19 cellular contexts compared by ENCODE assay signal in genomic region chr11:35317253-35317652, GRCh38.
A peak's percentile ranks its signal among the peaks of the same experiment; 100 is the strongest.
DNase-seq lines count a peak whose midpoint lies in the region; ATAC-seq, FAIRE-seq and TF ChIP-seq lines count a peak whose summit lies in the region.
"Had no signal": no experiment of that assay in that cellular context is flagged by ENCODE, and none has a peak within 500 bp of the region (broad histone marks: within the 10 kb centered on the region; RNA-seq: fewer than 3 reads in every experiment).

No MANE protein-coding gene starts in this region.

- no peaks in the 10 kb centered on the region for H3K79me2 ChIP-seq in OCI-LY3 (ENCODE audit: low read length)
- H3K79me2 ChIP-seq in H1 (ENCODE audit: control insufficient read depth in 1 of 2, insufficient read depth in 2 of 2, low read length in 2 of 2): no peaks in the 10 kb centered on the region

- H3K56ac ChIP-seq in H1 (replicated peaks; ENCODE audit: insufficient read length, low read depth, low read length): no peak overlapping the region

- H3K14ac ChIP-seq in H1 (ENCODE audit: insufficient read length): no peak overlapping the region

- no peak overlapping the region for H3K4me3 ChIP-seq in OCI-LY3 (ENCODE audit: low read length)
- no peak overlapping the region for H3K4me3 ChIP-seq in H1 (ENCODE audit: extremely low read depth in 1 of 4, insufficient read depth in 2 of 4, low read depth in 3 of 4, low read length in 4 of 4)
- H3K4me3 ChIP-seq: GM23338 had no signal

- peak overlapping the region; percentile 6; the same call in 1 of the 2 replicates for H3K4me2 ChIP-seq in OCI-LY3 (ENCODE audit: low read length)
- no peak overlapping the region for H3K4me2 ChIP-seq in H1 (ENCODE audit: insufficient read depth in 1 of 2, low read depth in 2 of 2, low read length in 2 of 2)
- H3K4me2 ChIP-seq: GM23338 had no signal

- H3K18ac ChIP-seq in H1 (ENCODE audit: extremely low read depth, low read length): no peak overlapping the region

- no peak for TF ChIP-seq RAD21 in H1 (IDR thresholded peaks at IDR 0.05 in 1 of 2, conservative IDR thresholded peaks at IDR 0.05 in 1 of 2; ENCODE audit: low read depth in 2 of 2, low read length in 2 of 2)

- no peaks in the 10 kb centered on the region for H4K20me1 ChIP-seq in OCI-LY3 (ENCODE audit: insufficient read depth, low read length)
- H4K20me1 ChIP-seq in H1 (replicated peaks in 1 of 2; ENCODE audit: control insufficient read depth in 1 of 2, insufficient read depth in 2 of 2, low read length in 2 of 2): no peaks in the 10 kb centered on the region

- no peaks in the 10 kb centered on the region for H3K23me2 ChIP-seq in H1 (ENCODE audit: low read depth, low read length)

- no peak overlapping the region for H2BK5ac ChIP-seq in H1 (ENCODE audit: low read depth, low read length)

- no peak overlapping the region for H3K23ac ChIP-seq in H1 (ENCODE audit: insufficient read length)

- H2BK120ac ChIP-seq in H1 (replicated peaks; ENCODE audit: low read depth, low read length): no peak overlapping the region

- no peak overlapping the region for H4K5ac ChIP-seq in H1 (ENCODE audit: insufficient read length, low read depth, low read length)

- POLR2A ChIA-PET in H1 (lab: Charles Lee; ENCODE audit: partially characterized antibody): no interaction called here

- no peaks in the 10 kb centered on the region for H3K36me3 ChIP-seq in OCI-LY3 (replicated peaks; ENCODE audit: low read depth, low read length)
- H3K36me3 ChIP-seq in H1 (ENCODE audit: control insufficient read depth in 2 of 4, insufficient read depth in 4 of 4, low read length in 3 of 4): no peaks in the 10 kb centered on the region

- TF ChIP-seq CTCF in OCI-LY3 (IDR thresholded peaks at IDR 0.05; ENCODE audit: low read depth, low read length): no peak
- TF ChIP-seq CTCF in H1 (IDR thresholded peaks at IDR 0.05; ENCODE audit: control extremely low read depth in 1 of 3, insufficient read depth in 1 of 3, low read depth in 1 of 3, low read length in 3 of 3): no peak

- FAIRE-seq in H1 (lab: Jason Lieb, UNC): no peak
- FAIRE-seq in urothelium cell line (lab: Jason Lieb, UNC): no peak
- FAIRE-seq: A204.1, D721Med, GM18507, HepG2 had no signal

- TF ChIP-seq POLR2A in H1 (IDR thresholded peaks at IDR 0.05; ENCODE audit: control extremely low read depth in 1 of 2, low read depth in 2 of 2, low read length in 2 of 2): no peak

- 86% methylated on average over 7 of the region's 7 CpGs; no CpG with 5 or more reads in 1 of the 2 experiments for WGBS in H1 (ENCODE audit: extremely low coverage in 1 of 2, insufficient coverage in 1 of 2, insufficient read length in 1 of 2, insufficient replicate concordance in 2 of 2, low coverage in 1 of 2, low lambda C conversion rate in 2 of 2, missing lambda C conversion rate in 1 of 2), 2 experiments

- H3K27ac Mint-ChIP-seq in stimulated activated naive B cell treated with anti-CD40 and anti-IgM and Interleukin-4, amounts not matched to agents 10 μg/mL and 1 μg/mL and 100 μg/mL, for 72 hours: peak overlapping the region; percentile 80
- H3K27ac Mint-ChIP-seq: CD4-positive, alpha-beta T cell; GM23338; H9; IgD-negative memory B cell had no signal

- H2BK15ac ChIP-seq in H1 (ENCODE audit: low read length): no peak overlapping the region

- no peak overlapping the region for H3K4ac ChIP-seq in H1 (replicated peaks; ENCODE audit: insufficient read length, low read depth, low read length)

- no peak overlapping the region for H2BK20ac ChIP-seq in H1 (ENCODE audit: low read length)

- H3K79me1 ChIP-seq in H1 (ENCODE audit: low read depth, low read length): no peaks in the 10 kb centered on the region

- no peak overlapping the region for H2BK12ac ChIP-seq in H1 (ENCODE audit: low read depth, low read length)

- H3K27me3 ChIP-seq in OCI-LY3 (ENCODE audit: low read depth, low read length) (no peaks in the 10 kb centered on the region), H1 (replicated peaks in 1 of 4; ENCODE audit: control insufficient read depth in 3 of 4, extremely low read depth in 1 of 4, insufficient read depth in 3 of 4, low read length in 3 of 4) (no peaks in the 10 kb centered on the region; a peak in 1 of 7 replicates)

- H3K9ac ChIP-seq in OCI-LY3 (ENCODE audit: low read length) (no peak overlapping the region), H1 (replicated peaks in 1 of 4; ENCODE audit: extremely low read depth in 1 of 4, low read depth in 3 of 4, low read length in 3 of 4) (no peak overlapping the region)

- no peak overlapping the region for H4K91ac ChIP-seq in H1 (replicated peaks; ENCODE audit: insufficient read length, low read length)

- H3K9me3 ChIP-seq in OCI-LY3 (ENCODE audit: insufficient read depth, low read length) (no peaks in the 10 kb centered on the region), H1 (ENCODE audit: insufficient read depth in 2 of 2, low read depth in 1 of 2, low read length in 1 of 2) (no peaks in the 10 kb centered on the region)
- H3K9me3 ChIP-seq: Caco-2 had no signal

- H2AFZ ChIP-seq in OCI-LY3 (ENCODE audit: low read depth, low read length) (peak overlapping the region; percentile 63), H1 (ENCODE audit: low read length) (0 out of 2 replicates have a peak overlapping the region, but pooled peaks have one; percentile 5)
- H2AFZ ChIP-seq: GM23338 had no signal

- H3K9me3 Mint-ChIP-seq in stimulated activated naive B cell treated with anti-CD40 and anti-IgM and Interleukin-4, amounts not matched to agents 10 μg/mL and 1 μg/mL and 100 μg/mL, for 72 hours: no peaks in the 10 kb centered on the region
- H3K9me3 Mint-ChIP-seq: CD4-positive, alpha-beta T cell; GM23338; H9; IgD-negative memory B cell had no signal

- DNase-seq in cerebellar cortex (ENCODE audit: low spot score): peak; percentile 84
- no peak for DNase-seq in H1 (ENCODE audit: low read depth in 1 of 2, low spot score in 2 of 2)
- no peak for DNase-seq in stimulated activated naive B cell treated with anti-CD40 and anti-IgM and Interleukin-4, amounts not matched to agents 10 μg/mL and 1 μg/mL and 100 μg/mL, for 72 hours
- no peak for DNase-seq in urothelium cell line (ENCODE audit: low spot score)
- no peak for DNase-seq in NCI-H1417 treated with DMSO at 0.1 percent for 48 hours (lab: John Stamatoyannopoulos, UW)
- DNase-seq in HPDE6-E6E7 (ENCODE audit: extremely low spot score): no peak
- DNase-seq: ACHN; Caco-2; CD4-positive, alpha-beta T cell; GDM1; H9 had no signal

- no peak overlapping the region for H2AK5ac ChIP-seq in H1 (ENCODE audit: low read depth, low read length)

- peaks cover 34 to 61% of the 10 kb centered on the region in 2 donors for H3K4me1 Mint-ChIP-seq in stimulated activated naive B cell treated with anti-CD40 and anti-IgM and Interleukin-4, amounts not matched to agents 10 μg/mL and 1 μg/mL and 100 μg/mL, for 72 hours

- peaks cover 54% of the 10 kb centered on the region for H3K4me1 ChIP-seq in OCI-LY3 (ENCODE audit: low read length)
- peaks cover 0 to 5% (median 0%) of the 10 kb centered on the region in 4 experiments; a peak in 1 of 7 replicates for H3K4me1 ChIP-seq in H1 (replicated peaks in 1 of 4; ENCODE audit: control insufficient read depth in 3 of 4, insufficient read depth in 4 of 4, low read length in 3 of 4)
- H3K4me1 ChIP-seq: Caco-2 had no signal

- no peak for TF ChIP-seq EP300 in H1 (IDR thresholded peaks at IDR 0.05; ENCODE audit: borderline replicate concordance in 1 of 2, low read depth in 2 of 2, low read length in 2 of 2)

- H3K27ac ChIP-seq in OCI-LY3 (ENCODE audit: low read length) (no peak overlapping the region), H1 (ENCODE audit: low read depth, low read length) (no peak overlapping the region)
- H3K27ac ChIP-seq: C4-2B had no signal

- no peaks in the 10 kb centered on the region for H3K27me3 Mint-ChIP-seq in stimulated activated naive B cell treated with anti-CD40 and anti-IgM and Interleukin-4, amounts not matched to agents 10 μg/mL and 1 μg/mL and 100 μg/mL, for 72 hours
- H3K27me3 Mint-ChIP-seq: CD4-positive, alpha-beta T cell; IgD-negative memory B cell had no signal

- CTCF ChIA-PET in H1 (lab: Charles Lee; ENCODE audit: partially characterized antibody): interaction anchor here (0.6 to 2.0 kb wide), 4 partner anchors 12 to 1531 kb away, joined by 3 to 9 read pairs (median 7); no protein-coding TSS in a partner anchor

- no peak overlapping the region for H4K8ac ChIP-seq in H1 (ENCODE audit: extremely low read depth, insufficient read depth, low read length)

- no peak overlapping the region for H3K4me3 Mint-ChIP-seq in stimulated activated naive B cell treated with anti-CD40 and anti-IgM and Interleukin-4, amounts not matched to agents 10 μg/mL and 1 μg/mL and 100 μg/mL, for 72 hours
- H3K4me3 Mint-ChIP-seq: CD4-positive, alpha-beta T cell; GM23338; H9; IgD-negative memory B cell had no signal

- no peaks in the 10 kb centered on the region for H3K36me3 Mint-ChIP-seq in stimulated activated naive B cell treated with anti-CD40 and anti-IgM and Interleukin-4, amounts not matched to agents 10 μg/mL and 1 μg/mL and 100 μg/mL, for 72 hours
- H3K36me3 Mint-ChIP-seq: IgD-negative memory B cell had no signal

- no peak for ATAC-seq in stimulated activated naive B cell treated with anti-CD40 and anti-IgM and Interleukin-4, amounts not matched to agents 10 μg/mL and 1 μg/mL and 100 μg/mL, for 72 hours (replicated peaks)
- ATAC-seq: GM23338, HepG2 had no signal

TF ChIP-seq in H1, 55 proteins besides CTCF, POLR2A, EP300 and RAD21:
- TF ChIP-seq SIRT6 (IDR thresholded peaks at IDR 0.05; ENCODE audit: low read length) (no peak), EZH2 (IDR thresholded peaks at IDR 0.05; ENCODE audit: low read depth, low read length, severe bottlenecking) (no peak), POLR2AphosphoS5 (IDR thresholded peaks at IDR 0.05; ENCODE audit: low read depth, low read length) (no peak), ZNF274 (IDR thresholded peaks at IDR 0.05; ENCODE audit: borderline replicate concordance, extremely low read depth, low read length) (no peak), JUND (IDR thresholded peaks at IDR 0.05; ENCODE audit: low read length) (no peak), CREB1 (IDR thresholded peaks at IDR 0.05) (no peak)
